ENCODE assay signal across 23 cellular contexts in genomic region chr3:52327486-52328290, GRCh38. TPM values are rescaled to one million over a fixed set of nuclear protein-coding genes. Genes with fewer than 3 reads are reported as not detected.
A peak's percentile ranks its signal among the peaks of the same experiment; 100 is the strongest.
DNase-seq lines count a peak whose midpoint lies in the region; ATAC-seq and TF ChIP-seq lines count a peak whose summit lies in the region.
"Had no signal": no experiment of that assay in that cellular context is flagged by ENCODE, and none has a peak within 500 bp of the region (broad histone marks: within the 10 kb centered on the region; RNA-seq: fewer than 3 reads in every experiment).

No MANE protein-coding gene starts in this region.

- no peaks in the 10 kb centered on the region for H3K27me3 Mint-ChIP-seq in stimulated activated naive B cell treated with anti-CD40 and anti-IgM and Interleukin-4, amounts not matched to agents 10 μg/mL and 1 μg/mL and 100 μg/mL, for 72 hours
- H3K27me3 Mint-ChIP-seq in activated naive CD8-positive, alpha-beta T cell treated with anti-CD3 and anti-CD28 coated beads for 36 hours: no peaks in the 10 kb centered on the region
- H3K27me3 Mint-ChIP-seq: B cell; CD4-positive, CD25-positive, alpha-beta regulatory T cell had no signal

- no peak overlapping the region for H2BK12ac ChIP-seq in neuronal stem cell (ENCODE audit: low read length)

- intact Hi-C loops in Right ventricle myocardium superior (cut with DNase I) (no loop called here), heart right ventricle (cut with DNase I) (no loop called here)

- H3K79me1 ChIP-seq in neuronal stem cell (ENCODE audit: low read depth, low read length): no peaks in the 10 kb centered on the region

- H3K4me1 ChIP-seq in heart right ventricle (peaks cover 0 to 8% (median 3%) of the 10 kb centered on the region in 9 donors), neuronal stem cell (ENCODE audit: control insufficient read depth in 2 of 2, insufficient read depth in 1 of 2, low read depth in 1 of 2, low read length in 2 of 2) (peaks cover 0 to 3% of the 10 kb centered on the region in 2 donors)

- peak overlapping the region; percentile 61 for H2BK15ac ChIP-seq in neuronal stem cell (ENCODE audit: low read length)

- H3K27me3 ChIP-seq in heart right ventricle: no peaks in the 10 kb centered on the region
- no peaks in the 10 kb centered on the region for H3K27me3 ChIP-seq in neuronal stem cell (ENCODE audit: control insufficient read depth in 3 of 3, insufficient read depth in 3 of 3, low read depth in 1 of 3, low read length in 3 of 3)
- H3K27me3 ChIP-seq: BLaER1 treated with 17β-estradiol and CSF1 and Interleukin-3, amounts not matched to agents 10 nM and 100 nM had no signal

- no peak overlapping the region for H3K18ac ChIP-seq in neuronal stem cell (ENCODE audit: low read length)

- H3K14ac ChIP-seq in neuronal stem cell (ENCODE audit: low read length): no peak overlapping the region

- no peak overlapping the region for H3K4me2 ChIP-seq in neuronal stem cell (ENCODE audit: insufficient read depth, low read length, poor library complexity, severe bottlenecking)
- H3K4me2 ChIP-seq: BLaER1 treated with 17β-estradiol and CSF1 and Interleukin-3, amounts not matched to agents 10 nM and 100 nM had no signal

- H4K8ac ChIP-seq in neuronal stem cell (ENCODE audit: low read depth, low read length): no peak overlapping the region

- H2AFZ ChIP-seq in neuronal stem cell (ENCODE audit: low read length): no peak overlapping the region

- H2AK5ac ChIP-seq in neuronal stem cell (ENCODE audit: low read depth, low read length): peak overlapping the region; percentile 40

- TF ChIP-seq CTCF in heart right ventricle (IDR thresholded peaks at IDR 0.05): no peak

- H3K27ac Mint-ChIP-seq in stimulated activated naive B cell treated with anti-CD40 and anti-IgM and Interleukin-4, amounts not matched to agents 10 μg/mL and 1 μg/mL and 100 μg/mL, for 72 hours: peak overlapping the region; percentile 81
- H3K27ac Mint-ChIP-seq in activated naive CD8-positive, alpha-beta T cell treated with anti-CD3 and anti-CD28 coated beads for 36 hours: no peak overlapping the region
- H3K27ac Mint-ChIP-seq: B cell, HFFc6 had no signal

- H3K4me1 Mint-ChIP-seq in stimulated activated naive B cell treated with anti-CD40 and anti-IgM and Interleukin-4, amounts not matched to agents 10 μg/mL and 1 μg/mL and 100 μg/mL, for 72 hours: no peaks in the 10 kb centered on the region
- H3K4me1 Mint-ChIP-seq in activated naive CD8-positive, alpha-beta T cell treated with anti-CD3 and anti-CD28 coated beads for 36 hours: no peaks in the 10 kb centered on the region
- H3K4me1 Mint-ChIP-seq: B cell had no signal

- peaks cover 0 to 9% of the 10 kb centered on the region in 2 donors for H3K36me3 Mint-ChIP-seq in stimulated activated naive B cell treated with anti-CD40 and anti-IgM and Interleukin-4, amounts not matched to agents 10 μg/mL and 1 μg/mL and 100 μg/mL, for 72 hours
- no peaks in the 10 kb centered on the region for H3K36me3 Mint-ChIP-seq in activated naive CD8-positive, alpha-beta T cell treated with anti-CD3 and anti-CD28 coated beads for 36 hours

- H2BK5ac ChIP-seq in neuronal stem cell (ENCODE audit: low read length): peak overlapping the region; percentile 40

- DNase-seq in Right ventricle myocardium superior (peak; percentile 29), heart right ventricle (no peak), left lobe of liver (ENCODE audit: low spot score) (peak; percentile 76), neuronal stem cell (ENCODE audit: low spot score) (no peak), SK-N-DZ (ENCODE audit: low spot score) (no peak), NCI-H446 (lab: John Stamatoyannopoulos, UW) (no peak)
- DNase-seq in stimulated activated naive B cell treated with anti-CD40 and anti-IgM and Interleukin-4, amounts not matched to agents 10 μg/mL and 1 μg/mL and 100 μg/mL, for 72 hours: no peak
- DNase-seq in activated naive CD8-positive, alpha-beta T cell treated with anti-CD3 and anti-CD28 coated beads for 36 hours: no peak
- DNase-seq: 8988T; CD4-positive, CD25-positive, alpha-beta regulatory T cell; COR-L47; DMS 273 treated with DMSO at 0.1 percent for 48 hours; DMS53; DND-41; EL; GOT3; H7; HFFc6 had no signal

- H3K27ac ChIP-seq in heart right ventricle (no peak overlapping the region), neuronal stem cell (replicated peaks; ENCODE audit: low read length) (no peak overlapping the region)
- H3K27ac ChIP-seq: BLaER1 treated with 17β-estradiol and CSF1 and Interleukin-3, amounts not matched to agents 10 nM and 100 nM had no signal

- H3K4me3 ChIP-seq in heart right ventricle (no peak overlapping the region), neuronal stem cell (ENCODE audit: low read length in 2 of 2) (no peak overlapping the region)
- H3K4me3 ChIP-seq: BLaER1 treated with 17β-estradiol and CSF1 and Interleukin-3, amounts not matched to agents 10 nM and 100 nM; GM12878 had no signal

- H3K4ac ChIP-seq in neuronal stem cell (ENCODE audit: low read length): no peak overlapping the region

- H3K4me3 Mint-ChIP-seq in stimulated activated naive B cell treated with anti-CD40 and anti-IgM and Interleukin-4, amounts not matched to agents 10 μg/mL and 1 μg/mL and 100 μg/mL, for 72 hours: no peak overlapping the region
- H3K4me3 Mint-ChIP-seq in activated naive CD8-positive, alpha-beta T cell treated with anti-CD3 and anti-CD28 coated beads for 36 hours: no peak overlapping the region
- H3K4me3 Mint-ChIP-seq: B cell; CD4-positive, CD25-positive, alpha-beta regulatory T cell; HFFc6 had no signal

- peaks cover 0 to 22% (median 0%) of the 10 kb centered on the region in 9 donors for H3K36me3 ChIP-seq in heart right ventricle
- H3K36me3 ChIP-seq in neuronal stem cell (replicated peaks in 1 of 2; ENCODE audit: control insufficient read depth in 2 of 2, insufficient read depth in 2 of 2, low read length in 2 of 2): no peaks in the 10 kb centered on the region

- H2BK120ac ChIP-seq in neuronal stem cell (ENCODE audit: low read depth, low read length): no peak overlapping the region

- no peak for ATAC-seq in Right ventricle myocardium superior (ENCODE audit: poor library complexity)
- no peak for ATAC-seq in heart right ventricle
- peak; percentile 79 for ATAC-seq in left lobe of liver
- no peak for ATAC-seq in stimulated activated naive B cell treated with anti-CD40 and anti-IgM and Interleukin-4, amounts not matched to agents 10 μg/mL and 1 μg/mL and 100 μg/mL, for 72 hours (replicated peaks)
- ATAC-seq: GM12878, HCT116 had no signal

- 68 to 73% methylated on average over 5 of the region's 5 CpGs for WGBS in heart right ventricle, 2 donors
- WGBS in neuronal stem cell (ENCODE audit: extremely low coverage in 2 of 2, insufficient read length in 2 of 2, insufficient replicate concordance in 1 of 2), 2 donors: no CpG with 5 or more reads among the region's 5 CpGs

- no peak overlapping the region for H3K9ac ChIP-seq in neuronal stem cell (ENCODE audit: low read depth, low read length, poor library complexity)
- H3K9ac ChIP-seq: BLaER1 treated with 17β-estradiol and CSF1 and Interleukin-3, amounts not matched to agents 10 nM and 100 nM had no signal

- no peak overlapping the region for H3K23ac ChIP-seq in neuronal stem cell (ENCODE audit: low read depth, low read length, poor library complexity)

- no peaks in the 10 kb centered on the region for H3K9me3 Mint-ChIP-seq in stimulated activated naive B cell treated with anti-CD40 and anti-IgM and Interleukin-4, amounts not matched to agents 10 μg/mL and 1 μg/mL and 100 μg/mL, for 72 hours
- no peaks in the 10 kb centered on the region for H3K9me3 Mint-ChIP-seq in activated naive CD8-positive, alpha-beta T cell treated with anti-CD3 and anti-CD28 coated beads for 36 hours
- H3K9me3 Mint-ChIP-seq: CD4-positive, CD25-positive, alpha-beta regulatory T cell; CD8-positive, alpha-beta memory T cell; HFFc6 had no signal

- no peaks in the 10 kb centered on the region for H3K9me3 ChIP-seq in heart right ventricle
- H3K9me3 ChIP-seq in neuronal stem cell (replicated peaks in 1 of 2; ENCODE audit: control insufficient read depth in 2 of 2, insufficient read depth in 1 of 2, low read depth in 1 of 2, low read length in 2 of 2): no peaks in the 10 kb centered on the region
- H3K9me3 ChIP-seq: BLaER1 treated with 17β-estradiol and CSF1 and Interleukin-3, amounts not matched to agents 10 nM and 100 nM had no signal

- H4K91ac ChIP-seq in neuronal stem cell (ENCODE audit: low read depth, low read length, poor library complexity): no peak overlapping the region

RNA-seq across cellular contexts. Expression of gene DNAH1, which starts 11.6 kb away (rescaled TPM):
- 1.9 TPM for total RNA-seq in Right ventricle myocardium superior
- 1 to 10 TPM; 1.5 to 5.9 (median 2.8) TPM for total RNA-seq in heart right ventricle
- 1 to 10 TPM in 1 of 2 donors, under 1 TPM in 1; 0.99 to 6.4 TPM for polyA plus RNA-seq in heart right ventricle
- 9.6 TPM for total RNA-seq in left lobe of liver
- polyA plus RNA-seq in neuronal stem cell (2013, experiment 1 of 2): 1.3 TPM
- 1.3 TPM for polyA plus RNA-seq in neuronal stem cell (2013, experiment 2 of 2)
- total RNA-seq in activated naive CD8-positive, alpha-beta T cell treated with anti-CD3 and anti-CD28 coated beads for 36 hours: 1 to 10 TPM; 2.6 to 3.7 TPM
- 0.06 and 0.09 TPM in 2 replicates for polyA plus RNA-seq in SK-N-DZ (2014; cell fraction: cytosol; rRNA removed)
- 0.20 and 0.38 TPM in 2 replicates for polyA plus RNA-seq in SK-N-DZ (2014; cell fraction: nucleus; rRNA removed)

RNA-seq across cellular contexts. Expression of gene GLYCTK, which starts 40.1 kb away (rescaled TPM):
- total RNA-seq in Right ventricle myocardium superior: 5.3 TPM
- 1 to 10 TPM; 4.3 to 9.2 (median 4.9) TPM for total RNA-seq in heart right ventricle
- polyA plus RNA-seq in heart right ventricle: 1 to 10 TPM; 6.7 to 8.4 TPM
- total RNA-seq in left lobe of liver: 396 TPM
- polyA plus RNA-seq in neuronal stem cell (2013, experiment 1 of 2): 0.85 TPM
- polyA plus RNA-seq in neuronal stem cell (2013, experiment 2 of 2): 1.1 TPM
- 10 to 100 TPM; 16.1 to 17.2 TPM for total RNA-seq in activated naive CD8-positive, alpha-beta T cell treated with anti-CD3 and anti-CD28 coated beads for 36 hours
- polyA plus RNA-seq in SK-N-DZ (2014; cell fraction: cytosol; rRNA removed): 12.7 and 13.0 TPM in 2 replicates
- polyA plus RNA-seq in SK-N-DZ (2014; cell fraction: nucleus; rRNA removed): 47.1 and 53.7 TPM in 2 replicates

RNA-seq across cellular contexts. Expression of gene WDR82, which starts 49.2 kb away (rescaled TPM):
- total RNA-seq in Right ventricle myocardium superior (61.0 TPM), heart right ventricle (10 to 100 TPM; 59.0 to 78.4 (median 71.6) TPM), left lobe of liver (18.6 TPM)
- 10 to 100 TPM; 19.3 to 33.5 TPM for polyA plus RNA-seq in heart right ventricle
- 37.2 TPM for polyA plus RNA-seq in neuronal stem cell (2013, experiment 1 of 2)
- 38.6 TPM for polyA plus RNA-seq in neuronal stem cell (2013, experiment 2 of 2)
- total RNA-seq in activated naive CD8-positive, alpha-beta T cell treated with anti-CD3 and anti-CD28 coated beads for 36 hours: 100 to 1,000 TPM; 121 to 123 TPM
- polyA plus RNA-seq in SK-N-DZ (2014; cell fraction: cytosol; rRNA removed): 46.6 and 56.3 TPM in 2 replicates
- polyA plus RNA-seq in SK-N-DZ (2014; cell fraction: nucleus; rRNA removed): 12.7 and 13.4 TPM in 2 replicates

Comparison
In these comparisons a context has a peak if more than half of its experiments do, and no peak if none do; other contexts are left out.
1. DNase-seq: peak in Right ventricle myocardium superior (single experiment) and left lobe of liver (single experiment); none in heart right ventricle (0 of 2), neuronal stem cell (single experiment), stimulated activated naive B cell treated with anti-CD40 and anti-IgM and Interleukin-4, amounts not matched to agents 10 μg/mL and 1 μg/mL and 100 μg/mL, for 72 hours (single experiment), activated naive CD8-positive, alpha-beta T cell treated with anti-CD3 and anti-CD28 coated beads for 36 hours (single experiment), SK-N-DZ (single experiment) and NCI-H446 (0 of 2).
2. RNA of gene GLYCTK, which starts 40.1 kb away (total RNA-seq): 396 TPM in left lobe of liver (single experiment); 16.1 to 17.2 TPM in activated naive CD8-positive, alpha-beta T cell treated with anti-CD3 and anti-CD28 coated beads for 36 hours, 5.3 TPM in Right ventricle myocardium superior (single experiment) and 4.3 to 9.2 TPM in heart right ventricle; every median in the first group is over 10 times any median in the second.